8 cellular contexts compared by ENCODE assay signal in the genomic region with DNA sequence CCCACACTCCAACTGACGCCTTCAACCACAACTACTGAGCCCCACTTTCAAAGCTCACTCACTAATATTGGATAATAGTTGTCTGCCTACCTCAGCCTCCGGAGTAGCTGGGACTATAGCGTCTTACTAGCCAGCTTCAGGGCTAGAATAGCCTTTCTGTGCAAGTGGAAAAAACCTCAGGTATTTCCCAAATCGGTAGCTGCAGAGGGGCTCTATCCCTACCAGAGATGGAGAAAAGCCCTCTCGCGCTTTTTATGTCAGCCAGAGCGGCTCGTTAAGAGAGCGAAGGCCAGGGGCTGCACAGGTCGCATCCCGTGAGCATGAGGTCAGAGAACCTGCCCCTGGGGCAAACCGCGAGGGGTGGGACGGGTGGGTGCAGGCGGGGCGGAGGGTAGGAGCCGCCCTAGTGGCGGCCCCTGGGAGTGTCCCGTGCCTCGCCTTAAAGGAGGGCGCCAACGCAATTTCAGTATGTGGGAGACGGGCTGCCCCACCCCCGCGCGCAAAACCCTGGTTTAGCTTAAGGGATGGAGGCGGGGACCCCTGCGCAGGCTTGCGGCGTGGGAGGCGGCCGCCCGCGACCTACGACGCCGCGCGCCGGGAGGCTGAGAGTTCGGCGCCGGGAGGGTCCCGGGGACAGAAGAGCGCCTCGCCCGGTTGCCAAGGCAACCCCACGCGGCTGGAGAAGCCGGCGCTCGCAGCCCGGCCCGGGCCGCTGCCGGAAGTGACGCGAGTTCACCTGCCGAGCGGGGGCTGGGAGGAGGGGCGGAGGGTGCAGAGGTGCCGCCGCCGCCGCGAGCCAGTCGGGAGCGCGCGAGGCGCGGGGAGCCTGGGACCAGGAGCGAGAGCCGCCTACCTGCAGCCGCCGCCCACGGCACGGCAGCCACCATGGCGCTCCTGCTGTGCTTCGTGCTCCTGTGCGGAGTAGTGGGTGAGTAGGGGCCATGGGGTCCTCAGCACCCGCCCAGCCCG. TPM values are rescaled to one million over a fixed set of nuclear protein-coding genes. Genes with fewer than 3 reads are reported as not detected.
DNase-seq lines count a peak whose midpoint lies in the region; FAIRE-seq and TF ChIP-seq lines count a peak whose summit lies in the region.

TSS of gene CXADR (plus strand) at position 799 of the 969 bp plus-strand sequence. CDS start at position 886, 87 bp downstream.

- H3K27me3 ChIP-seq in HAP-1 (ENCODE audit: low read depth) (peaks cover 8% of the 10 kb centered on the region; the same call in 1 of the 2 replicates), astrocyte (ENCODE audit: insufficient read depth, low read length) (peaks cover 21% of the 10 kb centered on the region)

- no peaks in the 10 kb centered on the region for H3K27me3 Mint-ChIP-seq in astrocyte (ENCODE audit: low read depth, unreplicated experiment)

- no peaks in the 10 kb centered on the region for H3K79me2 ChIP-seq in astrocyte (ENCODE audit: insufficient read depth, low read length)

- peak within 1 kb of the TSS; percentile 66 for H3K9ac ChIP-seq in astrocyte (ENCODE audit: low read length)

- FAIRE-seq in astrocyte (lab: Jason Lieb, UNC), result no peak

- no peak within 1 kb of the TSS for H3K27ac ChIP-seq in astrocyte (ENCODE audit: low read depth, low read length)

- H3K4me1 ChIP-seq in HAP-1, result peaks cover 7% of the 10 kb centered on the region
- peaks cover 22% of the 10 kb centered on the region for H3K4me1 ChIP-seq in astrocyte (ENCODE audit: insufficient read depth, low read length)

- in situ Hi-C loops in HAP-1 (cut with MboI; ENCODE audit: low sequenced_read_pairs), result no loop called here

- no peaks in the 10 kb centered on the region for H4K20me1 ChIP-seq in astrocyte (ENCODE audit: insufficient read depth, low read length)

- H3K9me3 ChIP-seq in HAP-1, result no peaks in the 10 kb centered on the region
- H3K9me3 ChIP-seq in astrocyte (ENCODE audit: insufficient read depth, low read depth, low read length), result no peaks in the 10 kb centered on the region

- peak within 1 kb of the TSS; percentile 91 for H3K4me3 Mint-ChIP-seq in astrocyte (ENCODE audit: unreplicated experiment)

- no peaks in the 10 kb centered on the region for H3K36me3 Mint-ChIP-seq in astrocyte (ENCODE audit: low read depth, unreplicated experiment)

- H3K4me2 ChIP-seq in astrocyte (ENCODE audit: low read length), result peak within 1 kb of the TSS; percentile 99

- peak; percentile 78 for DNase-seq in Daoy (ENCODE audit: low read depth)
- DNase-seq in HAP-1 (ENCODE audit: low spot score in 2 of 2), result peak; percentile 87 to 91
- peak; percentile 74 for DNase-seq in NAMALWA (ENCODE audit: low spot score)
- DNase-seq in T-helper 1 cell, result peak; percentile 64 to 83 (median 75)
- peak; percentile 7 for DNase-seq in astrocyte (ENCODE audit: low read depth)
- DNase-seq in iPS DF 19.7 (ENCODE audit: low read depth, low spot score), result peak; percentile 40
- no peak for DNase-seq in skeletal muscle cell (ENCODE audit: low read depth)
- DNase-seq in RKO (ENCODE audit: low spot score), result no peak

- peak within 1 kb of the TSS; percentile 96 for H3K27ac Mint-ChIP-seq in astrocyte (ENCODE audit: unreplicated experiment)

- TF ChIP-seq CTCF in astrocyte (IDR thresholded peaks at IDR 0.05; ENCODE audit: insufficient read depth, low read depth, low read length), result no peak

- H2AFZ ChIP-seq in astrocyte (ENCODE audit: low read depth, low read length), result peak within 1 kb of the TSS; percentile 93

- H3K4me1 Mint-ChIP-seq in astrocyte (ENCODE audit: low read depth, unreplicated experiment), result peaks cover 15% of the 10 kb centered on the region

- H3K36me3 ChIP-seq in HAP-1 (replicated peaks) (no peaks in the 10 kb centered on the region), astrocyte (ENCODE audit: insufficient read depth, low read length) (no peaks in the 10 kb centered on the region)

- no peaks in the 10 kb centered on the region for H3K9me3 Mint-ChIP-seq in astrocyte (ENCODE audit: unreplicated experiment)

- H3K4me3 ChIP-seq in HAP-1 (peak within 1 kb of the TSS; percentile 63), astrocyte (ENCODE audit: insufficient read depth, low read depth, low read length) (peak within 1 kb of the TSS; percentile 78), skeletal muscle cell (ENCODE audit: low read depth, low read length) (peak within 1 kb of the TSS; percentile 62)

RNA-seq across cellular contexts. Expression of gene CXADR, which starts in this region (rescaled TPM):
- total RNA-seq in Daoy (2014; rRNA removed; shearing (Covaris generic)), result 5.1 and 7.4 TPM in 2 replicates
- 20.2 and 30.6 TPM in 2 replicates for total RNA-seq in astrocyte

Comparison
In these comparisons a context has a peak if more than half of its experiments do, and no peak if none do; other contexts are left out.
1. DNase-seq: peak in Daoy (single experiment), HAP-1 (2 of 2), NAMALWA (single experiment), T-helper 1 cell (5 of 5), astrocyte (single experiment) and iPS DF 19.7 (single experiment); none in skeletal muscle cell (single experiment) and RKO (single experiment).
2. Peak in every context shown above with its lines, with median percentiles within 50 percentile points of each other: H3K4me3 ChIP-seq.